In genomic region chr4:40990202-40990898, GRCh38 we compare ENCODE assay signal across 11 cellular contexts.
DNase-seq lines count a peak whose midpoint lies in the region; ATAC-seq and TF ChIP-seq lines count a peak whose summit lies in the region.
"Had no signal": no experiment of that assay in that cellular context is flagged by ENCODE, and none has a peak within 500 bp of the region (broad histone marks: within the 10 kb centered on the region; RNA-seq: fewer than 3 reads in every experiment).

No MANE protein-coding gene starts in this region.

- H3K27ac Mint-ChIP-seq in activated CD4-positive, alpha-beta memory T cell treated with anti-CD3 and anti-CD28 coated beads, Interleukin-2, amount 10 ng/mL, durations not matched to agents 7 days and 5 days: peak overlapping the region; percentile 5
- H3K27ac Mint-ChIP-seq in activated CD4-positive, alpha-beta memory T cell treated with anti-CD3 and anti-CD28 coated beads for 36 hours: no peak overlapping the region
- H3K27ac Mint-ChIP-seq: B cell had no signal

- peak overlapping the region in 1 of 2 donors; percentile 34 for H3K27ac ChIP-seq in thoracic aorta
- H3K27ac ChIP-seq: vagina had no signal

- TF ChIP-seq CTCF in fibroblast of the aortic adventitia (IDR thresholded peaks at IDR 0.05; ENCODE audit: insufficient read depth, low read length) (no peak), thoracic aorta (IDR thresholded peaks at IDR 0.05) (no peak), GM13976 (IDR thresholded peaks at IDR 0.05; ENCODE audit: borderline replicate concordance, control extremely low read depth, extremely low read depth, insufficient read depth, missing control alignments) (no peak)

- H3K4me3 Mint-ChIP-seq in activated CD4-positive, alpha-beta memory T cell treated with anti-CD3 and anti-CD28 coated beads, Interleukin-2, amount 10 ng/mL, durations not matched to agents 7 days and 5 days: no peak overlapping the region
- H3K4me3 Mint-ChIP-seq in activated CD4-positive, alpha-beta memory T cell treated with anti-CD3 and anti-CD28 coated beads for 36 hours: no peak overlapping the region
- H3K4me3 Mint-ChIP-seq: activated naive CD4-positive, alpha-beta T cell treated with anti-CD3 and anti-CD28 coated beads, Interleukin-2, amount 50 U/mL, for 24 hours; B cell had no signal

- no peaks in the 10 kb centered on the region for H3K36me3 Mint-ChIP-seq in activated CD4-positive, alpha-beta memory T cell treated with anti-CD3 and anti-CD28 coated beads, Interleukin-2, amount 10 ng/mL, durations not matched to agents 7 days and 5 days (ENCODE audit: low read depth)
- no peaks in the 10 kb centered on the region for H3K36me3 Mint-ChIP-seq in activated CD4-positive, alpha-beta memory T cell treated with anti-CD3 and anti-CD28 coated beads for 36 hours
- H3K36me3 Mint-ChIP-seq: activated naive CD4-positive, alpha-beta T cell treated with anti-CD3 and anti-CD28 coated beads, Interleukin-2, amount 50 U/mL, for 24 hours had no signal

- H3K27me3 Mint-ChIP-seq in activated CD4-positive, alpha-beta memory T cell treated with anti-CD3 and anti-CD28 coated beads, Interleukin-2, amount 10 ng/mL, durations not matched to agents 7 days and 5 days: no peaks in the 10 kb centered on the region
- H3K27me3 Mint-ChIP-seq in activated CD4-positive, alpha-beta memory T cell treated with anti-CD3 and anti-CD28 coated beads for 36 hours: no peaks in the 10 kb centered on the region

- H3K4me3 ChIP-seq in fibroblast of the aortic adventitia (ENCODE audit: low read depth, low read length): no peak overlapping the region
- H3K4me3 ChIP-seq in thoracic aorta: no peak overlapping the region
- H3K4me3 ChIP-seq: vagina had no signal

- no peaks in the 10 kb centered on the region for H3K36me3 ChIP-seq in thoracic aorta
- H3K36me3 ChIP-seq: vagina had no signal

- H3K4me1 ChIP-seq in thoracic aorta (ENCODE audit: control insufficient read depth in 1 of 2, low read depth in 2 of 2): peaks cover 21 to 49% of the 10 kb centered on the region in 2 donors

- intact Hi-C loops in activated CD4-positive, alpha-beta memory T cell treated with anti-CD3 and anti-CD28 coated beads for 36 hours (cut with micrococcal nuclease): no loop called here

- ATAC-seq in thoracic aorta (ENCODE audit: insufficient number of reproducible peaks, low FRiP score, low read depth): peak; percentile 52
- no peak for ATAC-seq in GM18873 (IDR thresholded peaks at IDR 0.05; ENCODE audit: low FRiP score, unreplicated experiment)
- ATAC-seq in HG02759 (IDR thresholded peaks at IDR 0.05; ENCODE audit: unreplicated experiment): no peak

- CTCF ChIA-PET in activated CD4-positive, alpha-beta memory T cell treated with anti-CD3 and anti-CD28 coated beads, Interleukin-2, amount 10 ng/mL, durations not matched to agents 7 days and 5 days (lab: Charles Lee): interaction anchor here (1.2 kb wide), 1 partner anchor 14 kb away, joined by 4 read pairs; no protein-coding TSS in a partner anchor
- CTCF ChIA-PET in activated CD4-positive, alpha-beta memory T cell treated with anti-CD3 and anti-CD28 coated beads for 36 hours (lab: Charles Lee): interaction anchor here (0.6 kb wide), 1 partner anchor 219 kb away, joined by 3 read pairs; no protein-coding TSS in a partner anchor

- H3K4me1 Mint-ChIP-seq in activated CD4-positive, alpha-beta memory T cell treated with anti-CD3 and anti-CD28 coated beads, Interleukin-2, amount 10 ng/mL, durations not matched to agents 7 days and 5 days: peaks cover 2% of the 10 kb centered on the region
- peaks cover 2% of the 10 kb centered on the region for H3K4me1 Mint-ChIP-seq in activated CD4-positive, alpha-beta memory T cell treated with anti-CD3 and anti-CD28 coated beads for 36 hours (ENCODE audit: low read depth)
- H3K4me1 Mint-ChIP-seq: activated naive CD4-positive, alpha-beta T cell treated with anti-CD3 and anti-CD28 coated beads, Interleukin-2, amount 50 U/mL, for 24 hours had no signal

- H3K9me3 ChIP-seq in thoracic aorta: no peaks in the 10 kb centered on the region
- H3K9me3 ChIP-seq: vagina had no signal

- POLR2A ChIA-PET in activated CD4-positive, alpha-beta memory T cell treated with anti-CD3 and anti-CD28 coated beads, Interleukin-2, amount 10 ng/mL, durations not matched to agents 7 days and 5 days (lab: Charles Lee): no interaction called here
- POLR2A ChIA-PET in activated CD4-positive, alpha-beta memory T cell treated with anti-CD3 and anti-CD28 coated beads for 36 hours (lab: Charles Lee): no interaction called here

- in situ Hi-C loops in GM13976 (cut with MboI; ENCODE audit: low sequenced_read_pairs, unreplicated experiment): no loop called here

- H3K9me3 Mint-ChIP-seq in activated CD4-positive, alpha-beta memory T cell treated with anti-CD3 and anti-CD28 coated beads, Interleukin-2, amount 10 ng/mL, durations not matched to agents 7 days and 5 days: no peaks in the 10 kb centered on the region
- no peaks in the 10 kb centered on the region for H3K9me3 Mint-ChIP-seq in activated CD4-positive, alpha-beta memory T cell treated with anti-CD3 and anti-CD28 coated beads for 36 hours
- H3K9me3 Mint-ChIP-seq: activated naive CD4-positive, alpha-beta T cell treated with anti-CD3 and anti-CD28 coated beads, Interleukin-2, amount 50 U/mL, for 24 hours had no signal

- H3K27me3 ChIP-seq in thoracic aorta (replicated peaks; ENCODE audit: insufficient read depth): no peaks in the 10 kb centered on the region
- H3K27me3 ChIP-seq: vagina had no signal

- no peak for DNase-seq in activated CD4-positive, alpha-beta memory T cell treated with anti-CD3 and anti-CD28 coated beads, Interleukin-2, amount 10 ng/mL, durations not matched to agents 7 days and 5 days
- no peak for DNase-seq in activated CD4-positive, alpha-beta memory T cell treated with anti-CD3 and anti-CD28 coated beads for 36 hours
- DNase-seq in RKO (ENCODE audit: low spot score) (peak; percentile 97), fibroblast of the aortic adventitia (ENCODE audit: low read depth) (peak; percentile 98), thoracic aorta (ENCODE audit: low spot score) (no peak), GM13976 (ENCODE audit: low spot score) (no peak)

Comparison
In these comparisons a context has a peak if more than half of its experiments do, and no peak if none do; other contexts are left out.
1. DNase-seq: peak in RKO (single experiment) and fibroblast of the aortic adventitia (single experiment); none in activated CD4-positive, alpha-beta memory T cell treated with anti-CD3 and anti-CD28 coated beads, Interleukin-2, amount 10 ng/mL, durations not matched to agents 7 days and 5 days (single experiment), activated CD4-positive, alpha-beta memory T cell treated with anti-CD3 and anti-CD28 coated beads for 36 hours (single experiment), thoracic aorta (single experiment) and GM13976 (single experiment).